1 cellular context compared by ENCODE assay signal in genomic region chr11:123206055-123206454, GRCh38. TPM values are rescaled to one million over a fixed set of nuclear protein-coding genes. Genes with fewer than 3 reads are reported as not detected.
"Had no signal": no experiment of that assay in that cellular context is flagged by ENCODE, and none has a peak within 500 bp of the region (broad histone marks: within the 10 kb centered on the region; RNA-seq: fewer than 3 reads in every experiment).

No MANE protein-coding gene starts in this region.

RNA-seq across cellular contexts. Expression of gene CLMP, which starts 11.0 kb away (rescaled TPM):
- total RNA-seq: activated B cell treated with CpG ODN at 0.5 μM for 24 hours had no signal
